12 cellular contexts compared by ENCODE assay signal in the genomic region with DNA sequence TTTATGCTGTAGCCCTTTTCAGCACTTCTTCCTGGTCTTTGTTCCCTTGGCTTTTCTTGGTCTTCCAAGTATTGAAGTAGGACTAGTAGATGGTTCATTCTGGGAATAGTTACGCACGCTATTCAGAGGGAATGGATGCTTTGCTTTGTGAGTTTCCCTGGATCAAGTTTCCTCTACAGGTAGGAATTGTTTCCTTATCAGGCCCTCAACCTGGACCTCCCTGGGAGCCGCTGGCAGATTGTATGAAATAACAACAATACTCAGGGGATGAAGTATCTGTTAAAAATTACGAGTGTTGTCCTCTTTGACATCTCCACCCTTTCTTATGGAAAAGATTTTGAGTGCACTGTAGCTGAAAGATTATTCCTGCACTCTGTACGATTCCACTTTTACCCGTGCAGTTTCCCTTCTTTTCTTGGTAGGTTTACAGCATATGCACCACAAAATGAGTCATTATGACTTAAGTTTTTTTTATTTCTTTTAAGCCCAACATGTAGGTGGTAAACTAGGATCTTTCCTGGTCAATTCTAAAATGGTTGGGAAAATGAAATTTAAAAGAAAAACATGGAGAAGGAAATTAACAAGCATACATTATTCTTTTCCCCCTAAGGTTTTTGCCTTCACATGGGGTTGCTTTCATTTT.
DNase-seq lines count a peak whose midpoint lies in the region; ATAC-seq and TF ChIP-seq lines count a peak whose summit lies in the region.
"Had no signal": no experiment of that assay in that cellular context is flagged by ENCODE, and none has a peak within 500 bp of the region (broad histone marks: within the 10 kb centered on the region; RNA-seq: fewer than 3 reads in every experiment).

No MANE protein-coding gene starts in this region.

- no peak overlapping the region for H3K4me3 ChIP-seq in brain microvascular endothelial cell (ENCODE audit: low read depth, low read length)
- H3K4me3 ChIP-seq: adrenal gland, K562 had no signal

- no peaks in the 10 kb centered on the region for H3K36me3 Mint-ChIP-seq in nephron (ENCODE audit: low read depth)
- H3K36me3 Mint-ChIP-seq: CD8-positive, alpha-beta T cell had no signal

- ATAC-seq in GM21515 (IDR thresholded peaks at IDR 0.05; ENCODE audit: unreplicated experiment) (no peak), HG03095 (IDR thresholded peaks at IDR 0.05; ENCODE audit: unreplicated experiment) (no peak)
- ATAC-seq: CD8-positive, alpha-beta T cell; K562 had no signal

- peaks cover 59% of the 10 kb centered on the region for H3K4me1 Mint-ChIP-seq in nephron

- DNase-seq in HCEC 1CT (peak; percentile 65), NCI-H2029 treated with DMSO at 0.1 percent for 48 hours (lab: John Stamatoyannopoulos, UW) (peak; percentile 34), brain microvascular endothelial cell (no peak), pons (ENCODE audit: low spot score) (no peak)
- DNase-seq: activated CD8-positive, alpha-beta memory T cell treated with anti-CD3 and anti-CD28 coated beads, Interleukin-2, amount 10 ng/mL, durations not matched to agents 7 days and 5 days; adrenal gland; CD8-positive, alpha-beta T cell; substantia nigra had no signal

- in situ Hi-C loops in brain microvascular endothelial cell (cut with HindIII; ENCODE audit: low pct_ligation_motif_present, low sequenced_read_pairs) = no loop called here

- peak overlapping the region in 2 of 3 experiments; percentile 24 to 49 for H3K27ac Mint-ChIP-seq in nephron
- H3K27ac Mint-ChIP-seq: CD8-positive, alpha-beta T cell had no signal

- H3K36me3 ChIP-seq in brain microvascular endothelial cell (replicated peaks) = no peaks in the 10 kb centered on the region
- H3K36me3 ChIP-seq: adrenal gland had no signal

- H3K27me3 ChIP-seq in brain microvascular endothelial cell (replicated peaks) = no peaks in the 10 kb centered on the region
- H3K27me3 ChIP-seq: adrenal gland had no signal

- no peaks in the 10 kb centered on the region for H3K9me3 Mint-ChIP-seq in nephron
- H3K9me3 Mint-ChIP-seq: CD8-positive, alpha-beta T cell had no signal

- TF ChIP-seq CTCF in brain microvascular endothelial cell (IDR thresholded peaks at IDR 0.05; ENCODE audit: low read depth, low read length, missing control alignments) (no peak), nephron (IDR thresholded peaks at IDR 0.05; ENCODE audit: unreplicated experiment in 3 of 3) (no peak)

- no peaks in the 10 kb centered on the region for H3K27me3 Mint-ChIP-seq in nephron (ENCODE audit: low read depth)

- H3K4me3 Mint-ChIP-seq in nephron = no peak overlapping the region
- H3K4me3 Mint-ChIP-seq: activated CD8-positive, alpha-beta memory T cell treated with anti-CD3 and anti-CD28 coated beads, Interleukin-2, amount 10 ng/mL, durations not matched to agents 7 days and 5 days; CD8-positive, alpha-beta T cell had no signal

- H3K27ac ChIP-seq in brain microvascular endothelial cell = peak overlapping the region; percentile 14

Comparison
In these comparisons a context has a peak if more than half of its experiments do, and no peak if none do; other contexts are left out.
1. DNase-seq: peak in HCEC 1CT (single experiment) and NCI-H2029 treated with DMSO at 0.1 percent for 48 hours (single experiment); none in brain microvascular endothelial cell (single experiment) and pons (single experiment).